ENCODE assay signal across 1 cellular context in genomic region chr1:230979389-230979716, GRCh38.
TF ChIP-seq lines count a peak whose summit lies in the region.

No MANE protein-coding gene starts in this region.

TF ChIP-seq in GM23338, 12 proteins besides CTCF, POLR2A, EP300 and RAD21 (continued from another document):
- TF ChIP-seq ZNF462 (CRISPR knock-in tag; IDR thresholded peaks at IDR 0.05) = no peak
TF ChIP-seq in GM23338: peak in this region for 0.
